Comparison of ENCODE assay signal across 19 cellular contexts in the genomic region with DNA sequence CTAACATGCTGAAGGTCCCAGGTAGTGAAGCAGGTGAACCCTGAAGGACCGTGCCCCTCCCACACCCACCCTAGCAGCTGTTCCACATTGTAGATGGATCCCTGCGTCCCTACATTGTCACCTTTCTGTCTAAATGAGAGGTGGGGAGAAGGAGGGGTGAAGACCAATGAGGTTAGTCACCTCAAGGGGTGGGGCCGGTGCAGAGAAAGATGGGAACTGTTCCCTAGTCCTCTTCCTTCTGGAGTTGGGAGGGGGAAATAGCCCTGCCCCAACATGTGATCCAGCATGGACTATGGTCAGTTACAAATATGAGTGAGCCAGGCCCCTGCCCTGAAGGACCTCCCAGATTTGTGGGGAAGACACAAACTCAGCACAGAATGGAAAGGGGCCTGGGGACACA.
"Had no signal": no experiment of that assay in that cellular context is flagged by ENCODE, and none has a peak within 500 bp of the region (broad histone marks: within the 10 kb centered on the region; RNA-seq: fewer than 3 reads in every experiment).

No MANE protein-coding gene starts in this region.

- DNase-seq: activated CD4-positive, alpha-beta T cell treated with anti-CD3 and anti-CD28 coated beads for 1 hour; activated CD4-positive, alpha-beta T cell treated with anti-CD3 and anti-CD28 coated beads, Interleukin-2, amount 50 U/mL, for 4 hours; activated naive CD4-positive, alpha-beta T cell treated with anti-CD3 and anti-CD28 coated beads for 36 hours; cerebellar nuclear complex; effector memory CD4-positive, alpha-beta T cell; naive thymus-derived CD4-positive, alpha-beta T cell; stimulated activated CD4-positive, alpha-beta T cell treated with anti-CD3 and anti-CD28 coated beads, Interleukin-15, amount 100 ng/mL, for 24 hours; stimulated activated CD4-positive, alpha-beta T cell treated with anti-CD3 and anti-CD28 coated beads, Interleukin-4, amount 100 ng/mL, for 4 hours; stimulated activated CD8-positive, alpha-beta memory T cell treated with anti-CD3 and anti-CD28 coated beads, Interleukin-4, amount 100 ng/mL, for 48 hours; stimulated activated naive CD8-positive, alpha-beta T cell treated with anti-CD3 and anti-CD28 coated beads, Interleukin-15, amount 100 ng/mL, for 72 hours; T-helper 9 cell had no signal

- ATAC-seq: activated T-helper 17 cell treated with anti-CD3 and anti-CD28 coated beads, Interleukin-2, amount 50 U/mL, for 72 hours; heart left ventricle; left cardiac atrium; naive thymus-derived CD4-positive, alpha-beta T cell; stimulated activated naive CD8-positive, alpha-beta T cell treated with anti-CD3 and anti-CD28 coated beads, Interleukin-15, amount 100 ng/mL, for 72 hours had no signal

- H3K27ac ChIP-seq: ascending aorta, breast epithelium, heart left ventricle, right atrium auricular region, skin epidermis had no signal

- FAIRE-seq: frontal cortex had no signal

- H3K27me3 ChIP-seq: ascending aorta, breast epithelium, heart left ventricle, right atrium auricular region had no signal

- H3K36me3 ChIP-seq: ascending aorta, breast epithelium, heart left ventricle, right atrium auricular region had no signal

- H3K4me3 ChIP-seq: ascending aorta, breast epithelium, heart left ventricle, right atrium auricular region, skin epidermis had no signal

- H3K9me3 ChIP-seq: ascending aorta, breast epithelium, right atrium auricular region had no signal
